In the genomic region with DNA sequence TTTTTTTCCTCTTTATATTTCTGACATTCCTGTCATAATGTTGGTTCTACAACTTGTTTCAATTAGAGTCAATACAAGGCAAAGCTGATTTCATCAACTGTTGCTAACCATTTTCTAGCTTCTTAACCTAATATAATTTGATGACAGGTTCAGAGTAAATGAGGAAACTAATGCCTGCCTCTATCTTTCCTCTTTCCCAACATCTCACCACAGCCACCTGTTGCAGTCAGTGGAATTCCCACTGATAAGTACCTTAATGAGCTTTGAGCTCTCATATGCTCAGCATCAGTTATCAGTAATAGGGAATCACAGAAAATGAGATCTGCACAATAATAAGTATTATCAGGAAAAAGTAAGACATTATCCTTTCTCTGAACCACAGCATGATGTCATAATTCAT, we compare ENCODE assay signal across 18 cellular contexts.
"Had no signal": no experiment of that assay in that cellular context is flagged by ENCODE, and none has a peak within 500 bp of the region (broad histone marks: within the 10 kb centered on the region; RNA-seq: fewer than 3 reads in every experiment).

No MANE protein-coding gene starts in this region.

- H3K27ac ChIP-seq: RWPE1 had no signal

- DNase-seq: KBM-7, MV-4-11, NCI-H1048, NCI-H1105, NCI-H1417, NCI-H1436 treated with DMSO at 0.1 percent for 48 hours, NCI-H1694, NCI-H187 treated with DMSO at 0.1 percent for 48 hours, NCI-H2029 treated with DMSO at 0.1 percent for 48 hours, NCI-H2171, NCI-H345, NCI-H446 treated with DMSO at 0.1 percent for 48 hours, NCI-H510A treated with DMSO at 0.1 percent for 48 hours, NCI-H526, SHP77, SW 1271, T-cell had no signal

- ATAC-seq: T-cell had no signal
